In genomic region chr9:129620669-129621295, GRCh38 we compare ENCODE assay signal across 1 cellular context.
TF ChIP-seq lines count a peak whose summit lies in the region.

Gene C9orf50, minus strand, starts transcription at chr9:129621101. Its CDS starts 527 bp downstream, at chr9:129620574.

TF ChIP-seq in HepG2, 621 proteins besides CTCF, POLR2A, EP300 and RAD21 (continued from another document and continues in another):
- TF ChIP-seq HNF1B (CRISPR knock-in tag; IDR thresholded peaks at IDR 0.05), result 0 out of 2 replicates have a peak, but pooled peaks have one; percentile 36
- no peak for TF ChIP-seq ZNF891 (CRISPR knock-in tag; IDR thresholded peaks at IDR 0.05)
- TF ChIP-seq ZNF30 (CRISPR knock-in tag; IDR thresholded peaks at IDR 0.05), result no peak
- no peak for TF ChIP-seq REPIN1 (CRISPR knock-in tag; IDR thresholded peaks at IDR 0.05; ENCODE audit: borderline replicate concordance, low read depth)
- TF ChIP-seq THAP11 (CRISPR knock-in tag; IDR thresholded peaks at IDR 0.05), result no peak
- TF ChIP-seq SP1 (IDR thresholded peaks at IDR 0.05), result no peak
- TF ChIP-seq SP1 (CRISPR knock-in tag; IDR thresholded peaks at IDR 0.05), result no peak
- no peak for TF ChIP-seq FOXK1 (CRISPR knock-in tag; IDR thresholded peaks at IDR 0.05; ENCODE audit: borderline replicate concordance, low read depth)
- no peak for TF ChIP-seq ERF (CRISPR knock-in tag; IDR thresholded peaks at IDR 0.05)
- 0 out of 2 replicates have a peak, but pooled peaks have one; percentile 32 for TF ChIP-seq ZNF317 (CRISPR knock-in tag; IDR thresholded peaks at IDR 0.05)
- TF ChIP-seq ZSCAN12 (CRISPR knock-in tag; IDR thresholded peaks at IDR 0.05), result no peak
- no peak for TF ChIP-seq RBAK (CRISPR knock-in tag; IDR thresholded peaks at IDR 0.05)
- no peak for TF ChIP-seq ZBTB3 (CRISPR knock-in tag; IDR thresholded peaks at IDR 0.05; ENCODE audit: borderline replicate concordance, low read depth)
- TF ChIP-seq BCL3 (CRISPR knock-in tag; IDR thresholded peaks at IDR 0.05), result 0 out of 2 replicates have a peak, but pooled peaks have one; percentile 2
- no peak for TF ChIP-seq ZNF780A (CRISPR knock-in tag; IDR thresholded peaks at IDR 0.05)
- no peak for TF ChIP-seq HNF4G (IDR thresholded peaks at IDR 0.05; ENCODE audit: borderline replicate concordance, low read depth, low read length)
- TF ChIP-seq HNF4G (CRISPR knock-in tag; IDR thresholded peaks at IDR 0.05; ENCODE audit: borderline replicate concordance, low read depth), result 0 out of 2 replicates have a peak, but pooled peaks have one; percentile 8
- peak; percentile 35 for TF ChIP-seq MED8 (CRISPR knock-in tag; IDR thresholded peaks at IDR 0.05; ENCODE audit: insufficient replicate concordance)
- no peak for TF ChIP-seq ZNF704 (CRISPR knock-in tag; IDR thresholded peaks at IDR 0.05; ENCODE audit: borderline replicate concordance)
- TF ChIP-seq ZNF136 (CRISPR knock-in tag; IDR thresholded peaks at IDR 0.05; ENCODE audit: low read depth), result no peak
- TF ChIP-seq AGO1 (IDR thresholded peaks at IDR 0.05; ENCODE audit: low read depth, low read length, poor library complexity, severe bottlenecking), result peak; percentile 22
- TF ChIP-seq HDAC1 (CRISPR knock-in tag; IDR thresholded peaks at IDR 0.05), result no peak
- no peak for TF ChIP-seq ZKSCAN1 (IDR thresholded peaks at IDR 0.05; ENCODE audit: low read length)
- no peak for TF ChIP-seq ZNF143 (CRISPR knock-in tag; IDR thresholded peaks at IDR 0.05)
- TF ChIP-seq ZBTB7B (CRISPR knock-in tag; IDR thresholded peaks at IDR 0.05), result no peak
- TF ChIP-seq MEF2D (CRISPR knock-in tag; IDR thresholded peaks at IDR 0.05), result no peak
- 0 out of 2 replicates have a peak, but pooled peaks have one; percentile 8 for TF ChIP-seq RNF2 (conservative IDR thresholded peaks at IDR 0.05; ENCODE audit: low read depth)
- TF ChIP-seq, protein P1, sequence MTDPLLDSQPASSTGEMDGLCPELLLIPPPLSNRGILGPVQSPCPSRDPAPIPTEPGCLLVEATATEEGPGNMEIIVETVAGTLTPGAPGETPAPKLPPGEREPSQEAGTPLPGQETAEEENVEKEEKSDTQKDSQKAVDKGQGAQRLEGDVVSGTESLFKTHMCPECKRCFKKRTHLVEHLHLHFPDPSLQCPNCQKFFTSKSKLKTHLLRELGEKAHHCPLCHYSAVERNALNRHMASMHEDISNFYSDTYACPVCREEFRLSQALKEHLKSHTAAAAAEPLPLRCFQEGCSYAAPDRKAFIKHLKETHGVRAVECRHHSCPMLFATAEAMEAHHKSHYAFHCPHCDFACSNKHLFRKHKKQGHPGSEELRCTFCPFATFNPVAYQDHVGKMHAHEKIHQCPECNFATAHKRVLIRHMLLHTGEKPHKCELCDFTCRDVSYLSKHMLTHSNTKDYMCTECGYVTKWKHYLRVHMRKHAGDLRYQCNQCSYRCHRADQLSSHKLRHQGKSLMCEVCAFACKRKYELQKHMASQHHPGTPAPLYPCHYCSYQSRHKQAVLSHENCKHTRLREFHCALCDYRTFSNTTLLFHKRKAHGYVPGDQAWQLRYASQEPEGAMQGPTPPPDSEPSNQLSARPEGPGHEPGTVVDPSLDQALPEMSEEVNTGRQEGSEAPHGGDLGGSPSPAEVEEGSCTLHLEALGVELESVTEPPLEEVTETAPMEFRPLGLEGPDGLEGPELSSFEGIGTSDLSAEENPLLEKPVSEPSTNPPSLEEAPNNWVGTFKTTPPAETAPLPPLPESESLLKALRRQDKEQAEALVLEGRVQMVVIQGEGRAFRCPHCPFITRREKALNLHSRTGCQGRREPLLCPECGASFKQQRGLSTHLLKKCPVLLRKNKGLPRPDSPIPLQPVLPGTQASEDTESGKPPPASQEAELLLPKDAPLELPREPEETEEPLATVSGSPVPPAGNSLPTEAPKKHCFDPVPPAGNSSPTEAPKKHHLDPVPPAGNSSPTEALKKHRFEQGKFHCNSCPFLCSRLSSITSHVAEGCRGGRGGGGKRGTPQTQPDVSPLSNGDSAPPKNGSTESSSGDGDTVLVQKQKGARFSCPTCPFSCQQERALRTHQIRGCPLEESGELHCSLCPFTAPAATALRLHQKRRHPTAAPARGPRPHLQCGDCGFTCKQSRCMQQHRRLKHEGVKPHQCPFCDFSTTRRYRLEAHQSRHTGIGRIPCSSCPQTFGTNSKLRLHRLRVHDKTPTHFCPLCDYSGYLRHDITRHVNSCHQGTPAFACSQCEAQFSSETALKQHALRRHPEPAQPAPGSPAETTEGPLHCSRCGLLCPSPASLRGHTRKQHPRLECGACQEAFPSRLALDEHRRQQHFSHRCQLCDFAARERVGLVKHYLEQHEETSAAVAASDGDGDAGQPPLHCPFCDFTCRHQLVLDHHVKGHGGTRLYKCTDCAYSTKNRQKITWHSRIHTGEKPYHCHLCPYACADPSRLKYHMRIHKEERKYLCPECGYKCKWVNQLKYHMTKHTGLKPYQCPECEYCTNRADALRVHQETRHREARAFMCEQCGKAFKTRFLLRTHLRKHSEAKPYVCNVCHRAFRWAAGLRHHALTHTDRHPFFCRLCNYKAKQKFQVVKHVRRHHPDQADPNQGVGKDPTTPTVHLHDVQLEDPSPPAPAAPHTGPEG (CRISPR knock-in tag; IDR thresholded peaks at IDR 0.05), result no peak
- no peak for TF ChIP-seq JUN (CRISPR knock-in tag; IDR thresholded peaks at IDR 0.05)
- TF ChIP-seq, protein P2, sequence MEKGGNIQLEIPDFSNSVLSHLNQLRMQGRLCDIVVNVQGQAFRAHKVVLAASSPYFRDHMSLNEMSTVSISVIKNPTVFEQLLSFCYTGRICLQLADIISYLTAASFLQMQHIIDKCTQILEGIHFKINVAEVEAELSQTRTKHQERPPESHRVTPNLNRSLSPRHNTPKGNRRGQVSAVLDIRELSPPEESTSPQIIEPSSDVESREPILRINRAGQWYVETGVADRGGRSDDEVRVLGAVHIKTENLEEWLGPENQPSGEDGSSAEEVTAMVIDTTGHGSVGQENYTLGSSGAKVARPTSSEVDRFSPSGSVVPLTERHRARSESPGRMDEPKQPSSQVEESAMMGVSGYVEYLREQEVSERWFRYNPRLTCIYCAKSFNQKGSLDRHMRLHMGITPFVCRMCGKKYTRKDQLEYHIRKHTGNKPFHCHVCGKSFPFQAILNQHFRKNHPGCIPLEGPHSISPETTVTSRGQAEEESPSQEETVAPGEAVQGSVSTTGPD (CRISPR knock-in tag; IDR thresholded peaks at IDR 0.05), result no peak
- no peak for TF ChIP-seq ZNF619 (CRISPR knock-in tag; IDR thresholded peaks at IDR 0.05)
- TF ChIP-seq CREM (IDR thresholded peaks at IDR 0.05), result no peak
- TF ChIP-seq CREM (CRISPR knock-in tag; IDR thresholded peaks at IDR 0.05), result no peak
- no peak for TF ChIP-seq SOX6 (IDR thresholded peaks at IDR 0.05)
- TF ChIP-seq SOX6 (CRISPR knock-in tag; IDR thresholded peaks at IDR 0.05), result 0 out of 2 replicates have a peak, but pooled peaks have one; percentile 25
- no peak for TF ChIP-seq HNRNPH1 (optimal IDR thresholded peaks at IDR 0.05; ENCODE audit: low read depth, low read length)
- no peak for TF ChIP-seq STAT5B (CRISPR knock-in tag; IDR thresholded peaks at IDR 0.05)
- TF ChIP-seq TIGD3 (CRISPR knock-in tag; IDR thresholded peaks at IDR 0.05; ENCODE audit: borderline replicate concordance), result no peak
- no peak for TF ChIP-seq NFIB (CRISPR knock-in tag; IDR thresholded peaks at IDR 0.05; ENCODE audit: borderline replicate concordance)
- TF ChIP-seq EED (CRISPR knock-in tag; IDR thresholded peaks at IDR 0.05), result 0 out of 2 replicates have a peak, but pooled peaks have one; percentile 33
- TF ChIP-seq FOXC1 (CRISPR knock-in tag; IDR thresholded peaks at IDR 0.05; ENCODE audit: borderline replicate concordance), result no peak
- peak; percentile 56 for TF ChIP-seq AGO2 (optimal IDR thresholded peaks at IDR 0.05; ENCODE audit: low read depth, low read length)
- TF ChIP-seq, protein P3, sequence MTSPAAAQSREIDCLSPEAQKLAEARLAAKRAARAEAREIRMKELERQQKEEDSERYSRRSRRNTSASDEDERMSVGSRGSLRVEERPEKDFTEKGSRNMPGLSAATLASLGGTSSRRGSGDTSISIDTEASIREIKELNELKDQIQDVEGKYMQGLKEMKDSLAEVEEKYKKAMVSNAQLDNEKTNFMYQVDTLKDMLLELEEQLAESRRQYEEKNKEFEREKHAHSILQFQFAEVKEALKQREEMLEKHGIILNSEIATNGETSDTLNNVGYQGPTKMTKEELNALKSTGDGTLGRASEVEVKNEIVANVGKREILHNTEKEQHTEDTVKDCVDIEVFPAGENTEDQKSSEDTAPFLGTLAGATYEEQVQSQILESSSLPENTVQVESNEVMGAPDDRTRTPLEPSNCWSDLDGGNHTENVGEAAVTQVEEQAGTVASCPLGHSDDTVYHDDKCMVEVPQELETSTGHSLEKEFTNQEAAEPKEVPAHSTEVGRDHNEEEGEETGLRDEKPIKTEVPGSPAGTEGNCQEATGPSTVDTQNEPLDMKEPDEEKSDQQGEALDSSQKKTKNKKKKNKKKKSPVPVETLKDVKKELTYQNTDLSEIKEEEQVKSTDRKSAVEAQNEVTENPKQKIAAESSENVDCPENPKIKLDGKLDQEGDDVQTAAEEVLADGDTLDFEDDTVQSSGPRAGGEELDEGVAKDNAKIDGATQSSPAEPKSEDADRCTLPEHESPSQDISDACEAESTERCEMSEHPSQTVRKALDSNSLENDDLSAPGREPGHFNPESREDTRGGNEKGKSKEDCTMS (CRISPR knock-in tag; conservative IDR thresholded peaks at IDR 0.05), result no peak
- TF ChIP-seq ZSCAN29 (CRISPR knock-in tag; conservative IDR thresholded peaks at IDR 0.05), result no peak
- no peak for TF ChIP-seq NR1H2 (CRISPR knock-in tag; IDR thresholded peaks at IDR 0.05; ENCODE audit: borderline replicate concordance, low read depth)
- TF ChIP-seq PAF1 (CRISPR knock-in tag; IDR thresholded peaks at IDR 0.05), result no peak
- no peak for TF ChIP-seq MTA1 (CRISPR knock-in tag; IDR thresholded peaks at IDR 0.05; ENCODE audit: borderline replicate concordance)
- TF ChIP-seq PPARG (CRISPR knock-in tag; conservative IDR thresholded peaks at IDR 0.05), result no peak
- no peak for TF ChIP-seq GATA4 (IDR thresholded peaks at IDR 0.05; ENCODE audit: borderline replicate concordance, low read depth)
- 0 out of 2 replicates have a peak, but pooled peaks have one; percentile 8 for TF ChIP-seq SP5 (CRISPR knock-in tag; IDR thresholded peaks at IDR 0.05; ENCODE audit: borderline replicate concordance, low read depth)
- no peak for TF ChIP-seq ZNF124 (CRISPR knock-in tag; IDR thresholded peaks at IDR 0.05)
- TF ChIP-seq ZNF547 (CRISPR knock-in tag; IDR thresholded peaks at IDR 0.05), result no peak
- no peak for TF ChIP-seq ZFP36 (IDR thresholded peaks at IDR 0.05; ENCODE audit: borderline replicate concordance, low read depth, low read length, partially characterized antibody)
- peak; percentile 2; the same call in 1 of the 2 replicates for TF ChIP-seq HOXA3 (CRISPR knock-in tag; IDR thresholded peaks at IDR 0.05)
- TF ChIP-seq NR2C2 (CRISPR knock-in tag; IDR thresholded peaks at IDR 0.05; ENCODE audit: borderline replicate concordance), result no peak
- TF ChIP-seq ZIK1 (CRISPR knock-in tag; IDR thresholded peaks at IDR 0.05; ENCODE audit: borderline replicate concordance, low read depth), result 0 out of 2 replicates have a peak, but pooled peaks have one; percentile 5
- no peak for TF ChIP-seq MTA3 (CRISPR knock-in tag; IDR thresholded peaks at IDR 0.05)
- TF ChIP-seq ZNF362 (CRISPR knock-in tag; IDR thresholded peaks at IDR 0.05; ENCODE audit: borderline replicate concordance), result no peak
- TF ChIP-seq ZNF660 (CRISPR knock-in tag; IDR thresholded peaks at IDR 0.05; ENCODE audit: borderline replicate concordance, low read depth), result no peak
- no peak for TF ChIP-seq PRMT3 (CRISPR knock-in tag; IDR thresholded peaks at IDR 0.05; ENCODE audit: borderline replicate concordance, low read depth)
- TF ChIP-seq XBP1 (CRISPR knock-in tag; IDR thresholded peaks at IDR 0.05), result no peak
